Comparison of ENCODE assay signal across 1 cellular context in the genomic region with DNA sequence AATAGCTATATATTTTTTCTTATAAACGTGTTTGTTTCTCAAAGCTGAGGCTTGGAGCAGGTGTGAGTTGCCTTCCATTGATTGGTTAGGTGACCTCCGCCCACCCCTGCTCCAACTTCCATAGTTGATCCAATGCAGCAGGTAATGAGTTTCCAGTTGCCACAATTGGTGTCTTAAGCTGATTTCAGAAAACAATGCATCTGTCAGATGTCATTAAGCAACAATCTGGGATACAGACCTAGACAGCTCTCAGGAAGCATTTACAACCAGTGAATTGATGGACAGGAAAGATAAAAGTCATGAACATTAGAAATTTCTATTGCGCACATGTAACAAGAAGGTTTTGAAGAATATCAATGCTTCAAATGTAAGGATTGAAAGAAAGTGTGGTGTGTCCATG.
TF ChIP-seq lines count a peak whose summit lies in the region.

No MANE protein-coding gene starts in this region.

TF ChIP-seq in IMR-90, 13 proteins besides CTCF, POLR2A, EP300 and RAD21:
- no peak for TF ChIP-seq NFE2L2 (IDR thresholded peaks at IDR 0.05; ENCODE audit: low read depth, low read length)
- no peak for TF ChIP-seq RFX5 (IDR thresholded peaks at IDR 0.05; ENCODE audit: low read depth, low read length)
- TF ChIP-seq MAZ (IDR thresholded peaks at IDR 0.05; ENCODE audit: borderline replicate concordance, low read depth, low read length), result no peak
- TF ChIP-seq CEBPB (IDR thresholded peaks at IDR 0.05; ENCODE audit: low read depth, low read length), result no peak
- TF ChIP-seq, protein P1, sequence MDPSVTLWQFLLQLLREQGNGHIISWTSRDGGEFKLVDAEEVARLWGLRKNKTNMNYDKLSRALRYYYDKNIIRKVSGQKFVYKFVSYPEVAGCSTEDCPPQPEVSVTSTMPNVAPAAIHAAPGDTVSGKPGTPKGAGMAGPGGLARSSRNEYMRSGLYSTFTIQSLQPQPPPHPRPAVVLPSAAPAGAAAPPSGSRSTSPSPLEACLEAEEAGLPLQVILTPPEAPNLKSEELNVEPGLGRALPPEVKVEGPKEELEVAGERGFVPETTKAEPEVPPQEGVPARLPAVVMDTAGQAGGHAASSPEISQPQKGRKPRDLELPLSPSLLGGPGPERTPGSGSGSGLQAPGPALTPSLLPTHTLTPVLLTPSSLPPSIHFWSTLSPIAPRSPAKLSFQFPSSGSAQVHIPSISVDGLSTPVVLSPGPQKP (IDR thresholded peaks at IDR 0.05; ENCODE audit: borderline replicate concordance, low read depth, low read length), result no peak
- no peak for TF ChIP-seq CHD1 (IDR thresholded peaks at IDR 0.05; ENCODE audit: low read depth, low read length)
- no peak for TF ChIP-seq MXI1 (IDR thresholded peaks at IDR 0.05; ENCODE audit: borderline replicate concordance, low read depth, low read length)
- TF ChIP-seq, protein P2, sequence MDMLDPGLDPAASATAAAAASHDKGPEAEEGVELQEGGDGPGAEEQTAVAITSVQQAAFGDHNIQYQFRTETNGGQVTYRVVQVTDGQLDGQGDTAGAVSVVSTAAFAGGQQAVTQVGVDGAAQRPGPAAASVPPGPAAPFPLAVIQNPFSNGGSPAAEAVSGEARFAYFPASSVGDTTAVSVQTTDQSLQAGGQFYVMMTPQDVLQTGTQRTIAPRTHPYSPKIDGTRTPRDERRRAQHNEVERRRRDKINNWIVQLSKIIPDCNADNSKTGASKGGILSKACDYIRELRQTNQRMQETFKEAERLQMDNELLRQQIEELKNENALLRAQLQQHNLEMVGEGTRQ (IDR thresholded peaks at IDR 0.05; ENCODE audit: low read depth, low read length), result no peak
- TF ChIP-seq MAFK (IDR thresholded peaks at IDR 0.05; ENCODE audit: low read depth, low read length), result no peak
- TF ChIP-seq SMC3 (IDR thresholded peaks at IDR 0.05; ENCODE audit: low read depth, low read length), result no peak
- TF ChIP-seq FOS (IDR thresholded peaks at IDR 0.05; ENCODE audit: low read depth, low read length), result no peak
TF ChIP-seq in IMR-90: peak in this region for 0.
